ENCODE assay signal across 9 cellular contexts in the genomic region with DNA sequence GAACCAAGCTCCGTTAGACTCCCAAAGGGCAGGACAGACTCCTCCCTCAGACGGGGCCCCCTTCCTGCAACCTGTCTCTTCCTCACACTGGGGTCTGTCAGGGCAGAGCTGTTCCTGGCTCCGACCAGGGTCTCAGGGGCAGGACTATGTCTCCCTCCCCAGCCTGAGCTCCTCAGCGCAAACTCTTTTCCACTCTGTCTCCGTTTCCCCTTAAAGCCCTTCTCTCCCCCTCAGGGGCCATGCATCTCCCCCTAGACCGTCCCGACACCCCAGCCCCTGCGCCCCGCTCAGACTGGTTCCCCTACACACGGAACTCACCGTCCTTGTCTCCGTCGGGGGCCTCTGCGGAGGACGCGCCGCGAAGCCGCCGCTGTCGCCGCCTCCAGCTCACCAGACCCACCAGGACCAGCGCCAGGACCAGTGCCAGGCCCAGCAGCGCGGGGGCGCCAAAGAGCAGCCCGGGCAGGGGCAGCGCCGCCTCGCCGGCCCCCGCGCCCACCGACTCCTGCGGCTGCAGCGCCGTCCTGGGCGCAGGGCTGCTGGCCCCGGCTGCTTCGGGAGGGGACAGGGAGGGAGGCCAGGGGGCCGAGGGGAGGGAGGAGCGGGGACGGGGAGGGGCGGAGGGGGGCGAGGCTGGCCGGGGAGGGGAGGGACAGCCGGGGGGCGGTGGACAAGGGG. TPM values are rescaled to one million over a fixed set of nuclear protein-coding genes. Genes with fewer than 3 reads are reported as not detected.
DNase-seq lines count a peak whose midpoint lies in the region; ATAC-seq, FAIRE-seq and TF ChIP-seq lines count a peak whose summit lies in the region.
"Had no signal": no experiment of that assay in that cellular context is flagged by ENCODE, and none has a peak within 500 bp of the region (broad histone marks: within the 10 kb centered on the region; RNA-seq: fewer than 3 reads in every experiment).

No MANE protein-coding gene starts in this region.

- peak; percentile 75 for ATAC-seq in CD8-positive, alpha-beta T cell
- ATAC-seq in GM21423 (IDR thresholded peaks at IDR 0.05; ENCODE audit: unreplicated experiment) = peak; percentile 35
- ATAC-seq in activated CD8-positive, alpha-beta memory T cell treated with anti-CD3 and anti-CD28 coated beads, Interleukin-2, amount 10 ng/mL, durations not matched to agents 7 days and 5 days = peak; percentile 89
- ATAC-seq in esophagus mucosa = peak; percentile 67

- no peak overlapping the region for H2BK15ac ChIP-seq in neuronal stem cell (ENCODE audit: low read length)

- peak overlapping the region; percentile 96 for H4K8ac ChIP-seq in neuronal stem cell (ENCODE audit: low read depth, low read length)

- H3K9me3 Mint-ChIP-seq in CD8-positive, alpha-beta T cell = no peaks in the 10 kb centered on the region
- no peaks in the 10 kb centered on the region for H3K9me3 Mint-ChIP-seq in activated CD8-positive, alpha-beta memory T cell treated with anti-CD3 and anti-CD28 coated beads, Interleukin-2, amount 10 ng/mL, durations not matched to agents 7 days and 5 days (ENCODE audit: low read depth)
- H3K9me3 Mint-ChIP-seq in type B pancreatic cell = no peaks in the 10 kb centered on the region

- H3K4ac ChIP-seq in neuronal stem cell (ENCODE audit: low read length) = no peak overlapping the region

- H2BK12ac ChIP-seq in neuronal stem cell (ENCODE audit: low read length) = peak overlapping the region; percentile 94

- no peaks in the 10 kb centered on the region for H3K9me3 ChIP-seq in CD8-positive, alpha-beta T cell (ENCODE audit: low read length)
- no peaks in the 10 kb centered on the region for H3K9me3 ChIP-seq in neuronal stem cell (replicated peaks in 1 of 2; ENCODE audit: control insufficient read depth in 2 of 2, insufficient read depth in 1 of 2, low read depth in 1 of 2, low read length in 2 of 2)

- H3K27me3 ChIP-seq in CD8-positive, alpha-beta T cell (ENCODE audit: insufficient read depth, low read length) = no peaks in the 10 kb centered on the region
- peaks cover 0 to 32% (median 7%) of the 10 kb centered on the region in 3 experiments for H3K27me3 ChIP-seq in neuronal stem cell (ENCODE audit: control insufficient read depth in 3 of 3, insufficient read depth in 3 of 3, low read depth in 1 of 3, low read length in 3 of 3)

- H3K4me3 Mint-ChIP-seq in CD8-positive, alpha-beta T cell = peak overlapping the region; percentile 85
- H3K4me3 Mint-ChIP-seq in activated CD8-positive, alpha-beta memory T cell treated with anti-CD3 and anti-CD28 coated beads, Interleukin-2, amount 10 ng/mL, durations not matched to agents 7 days and 5 days = peak overlapping the region; percentile 57
- peak overlapping the region; percentile 72 for H3K4me3 Mint-ChIP-seq in type B pancreatic cell

- POLR2A ChIA-PET in CD8-positive, alpha-beta T cell (lab: Charles Lee) = interaction anchor here (0.6 to 5.6 kb wide), 15 partner anchors 11 to 237 kb away, joined by 3 to 71 read pairs (median 3); a partner anchor contains a TSS

- H2AFZ ChIP-seq in neuronal stem cell (ENCODE audit: low read length) = peak overlapping the region; percentile 35

- no peak for FAIRE-seq in RCC 7860 (lab: Jason Lieb, UNC)
- FAIRE-seq: TTC549 had no signal

- no peaks in the 10 kb centered on the region for H3K79me1 ChIP-seq in neuronal stem cell (ENCODE audit: low read depth, low read length)

- CTCF ChIA-PET in CD8-positive, alpha-beta T cell (lab: Charles Lee) = interaction anchor here (0.5 to 6.7 kb wide), 25 partner anchors 9 to 237 kb away, joined by 3 to 105 read pairs (median 4); a partner anchor contains a TSS
- CTCF ChIA-PET in activated CD8-positive, alpha-beta memory T cell treated with anti-CD3 and anti-CD28 coated beads, Interleukin-2, amount 10 ng/mL, durations not matched to agents 7 days and 5 days (lab: Charles Lee) = interaction anchor here (0.7 to 5.9 kb wide), 27 partner anchors 8 to 1464 kb away, joined by 3 to 52 read pairs (median 6); a partner anchor contains a TSS

- H3K27ac ChIP-seq in CD8-positive, alpha-beta T cell (ENCODE audit: low read depth, low read length) = no peak overlapping the region
- no peak overlapping the region for H3K27ac ChIP-seq in neuronal stem cell (replicated peaks; ENCODE audit: low read length)

- H3K36me3 ChIP-seq in CD8-positive, alpha-beta T cell (ENCODE audit: insufficient read depth, low read length) = no peaks in the 10 kb centered on the region
- no peaks in the 10 kb centered on the region for H3K36me3 ChIP-seq in neuronal stem cell (replicated peaks in 1 of 2; ENCODE audit: control insufficient read depth in 2 of 2, insufficient read depth in 2 of 2, low read length in 2 of 2)

- H3K23ac ChIP-seq in neuronal stem cell (ENCODE audit: low read depth, low read length, poor library complexity) = peak overlapping the region; percentile 93

- H3K27ac Mint-ChIP-seq in CD8-positive, alpha-beta T cell = peak overlapping the region; percentile 69
- H3K27ac Mint-ChIP-seq in activated CD8-positive, alpha-beta memory T cell treated with anti-CD3 and anti-CD28 coated beads, Interleukin-2, amount 10 ng/mL, durations not matched to agents 7 days and 5 days = no peak overlapping the region
- H3K27ac Mint-ChIP-seq in type B pancreatic cell = no peak overlapping the region

- DNase-seq in CD8-positive, alpha-beta T cell = peak; percentile 61 to 85 (median 77)
- DNase-seq in NCI-H2029 treated with DMSO at 0.1 percent for 48 hours (lab: John Stamatoyannopoulos, UW) = peak; percentile 23
- DNase-seq in activated CD8-positive, alpha-beta memory T cell treated with anti-CD3 and anti-CD28 coated beads, Interleukin-2, amount 10 ng/mL, durations not matched to agents 7 days and 5 days = peak; percentile 82
- no peak for DNase-seq in neuronal stem cell (ENCODE audit: low spot score)
- peak; percentile 82 for DNase-seq in type B pancreatic cell (ENCODE audit: extremely low spot score, unreplicated experiment)
- DNase-seq in RCC 7860 (ENCODE audit: low spot score) = no peak

- H3K4me2 ChIP-seq in neuronal stem cell (ENCODE audit: insufficient read depth, low read length, poor library complexity, severe bottlenecking) = peak overlapping the region; percentile 69

- H3K36me3 Mint-ChIP-seq in CD8-positive, alpha-beta T cell = no peaks in the 10 kb centered on the region
- no peaks in the 10 kb centered on the region for H3K36me3 Mint-ChIP-seq in activated CD8-positive, alpha-beta memory T cell treated with anti-CD3 and anti-CD28 coated beads, Interleukin-2, amount 10 ng/mL, durations not matched to agents 7 days and 5 days
- no peaks in the 10 kb centered on the region for H3K36me3 Mint-ChIP-seq in type B pancreatic cell

- H2AK5ac ChIP-seq in neuronal stem cell (ENCODE audit: low read depth, low read length) = peak overlapping the region; percentile 81

- peak; percentile 88 for TF ChIP-seq CTCF in CD8-positive, alpha-beta T cell (IDR thresholded peaks at IDR 0.05)
- peak; percentile 80 for TF ChIP-seq CTCF in type B pancreatic cell (conservative IDR thresholded peaks at IDR 0.05)

- no peak overlapping the region for H2BK120ac ChIP-seq in neuronal stem cell (ENCODE audit: low read depth, low read length)

- WGBS in neuronal stem cell (ENCODE audit: extremely low coverage in 2 of 2, insufficient read length in 2 of 2, insufficient replicate concordance in 1 of 2), 2 donors = no CpG with 5 or more reads among the region's 48 CpGs

- H3K4me1 ChIP-seq in CD8-positive, alpha-beta T cell (ENCODE audit: insufficient read depth, low read length) = peaks cover 18% of the 10 kb centered on the region
- H3K4me1 ChIP-seq in neuronal stem cell (ENCODE audit: control insufficient read depth in 2 of 2, insufficient read depth in 1 of 2, low read depth in 1 of 2, low read length in 2 of 2) = peaks cover 20 to 22% of the 10 kb centered on the region in 2 donors

- no peaks in the 10 kb centered on the region for H3K27me3 Mint-ChIP-seq in CD8-positive, alpha-beta T cell (ENCODE audit: low read depth)
- H3K27me3 Mint-ChIP-seq in activated CD8-positive, alpha-beta memory T cell treated with anti-CD3 and anti-CD28 coated beads, Interleukin-2, amount 10 ng/mL, durations not matched to agents 7 days and 5 days = peaks cover 16% of the 10 kb centered on the region
- H3K27me3 Mint-ChIP-seq in type B pancreatic cell = peaks cover 31% of the 10 kb centered on the region

- peak overlapping the region; percentile 82 for H2BK5ac ChIP-seq in neuronal stem cell (ENCODE audit: low read length)

- peak overlapping the region; percentile 90 for H3K9ac ChIP-seq in neuronal stem cell (ENCODE audit: low read depth, low read length, poor library complexity)

- no peak overlapping the region for H4K91ac ChIP-seq in neuronal stem cell (ENCODE audit: low read depth, low read length, poor library complexity)

- intact Hi-C loops in CD8-positive, alpha-beta T cell (cut with DNase I, micrococcal nuclease) = loop anchor here (1.0 kb wide), 3 partner anchors 14 to 31 kb away; no protein-coding TSS in a partner anchor

- H3K18ac ChIP-seq in neuronal stem cell (ENCODE audit: low read length) = peak overlapping the region; percentile 87

- peak overlapping the region; percentile 57 for H3K4me3 ChIP-seq in CD8-positive, alpha-beta T cell (ENCODE audit: low read depth, low read length)
- H3K4me3 ChIP-seq in neuronal stem cell (ENCODE audit: low read length in 2 of 2) = peak overlapping the region in 1 of 2 donors; percentile 79

- H3K4me1 Mint-ChIP-seq in CD8-positive, alpha-beta T cell (ENCODE audit: low read depth) = peaks cover 25% of the 10 kb centered on the region
- peaks cover 7% of the 10 kb centered on the region for H3K4me1 Mint-ChIP-seq in activated CD8-positive, alpha-beta memory T cell treated with anti-CD3 and anti-CD28 coated beads, Interleukin-2, amount 10 ng/mL, durations not matched to agents 7 days and 5 days
- no peaks in the 10 kb centered on the region for H3K4me1 Mint-ChIP-seq in type B pancreatic cell (ENCODE audit: unreplicated experiment)

- H3K14ac ChIP-seq in neuronal stem cell (ENCODE audit: low read length) = no peak overlapping the region

RNA-seq across cellular contexts. Expression of a gene that starts 0.7 kb away (rescaled TPM):
- total RNA-seq in CD8-positive, alpha-beta T cell = 10 to 100 TPM; 36.3 to 39.8 TPM
- total RNA-seq in activated CD8-positive, alpha-beta memory T cell treated with anti-CD3 and anti-CD28 coated beads, Interleukin-2, amount 10 ng/mL, durations not matched to agents 7 days and 5 days = 1 to 10 TPM in 1 of 2 experiments, under 1 TPM in 1; 0.89 to 3.1 TPM
- total RNA-seq in esophagus mucosa (1.00 TPM), type B pancreatic cell (ENCODE audit: low replicate concordance) (0.79 and 3.4 TPM in 2 replicates)
- 1.6 TPM for polyA plus RNA-seq in neuronal stem cell (2013, experiment 1 of 2)
- polyA plus RNA-seq in neuronal stem cell (2013, experiment 2 of 2) = 1.8 TPM

RNA-seq across cellular contexts. Expression of a gene that starts 11.0 kb away (rescaled TPM):
- 1 to 10 TPM in 1 of 2 experiments, under 1 TPM in 1; 0.72 to 1.5 TPM for total RNA-seq in CD8-positive, alpha-beta T cell
- total RNA-seq in activated CD8-positive, alpha-beta memory T cell treated with anti-CD3 and anti-CD28 coated beads, Interleukin-2, amount 10 ng/mL, durations not matched to agents 7 days and 5 days = under 1 TPM; 0.30 to 0.70 TPM
- 0.16 TPM for total RNA-seq in esophagus mucosa
- 0.07 TPM for polyA plus RNA-seq in neuronal stem cell (2013, experiment 1 of 2)
- 0.14 TPM for polyA plus RNA-seq in neuronal stem cell (2013, experiment 2 of 2)
- total RNA-seq in type B pancreatic cell (ENCODE audit: low replicate concordance) = 0.22 and 0.45 TPM in 2 replicates

RNA-seq across cellular contexts. Expression of a gene that starts 21.0 kb away (rescaled TPM):
- 10 to 100 TPM in 1 of 2 experiments, 1 to 10 TPM in 1; 9.4 to 10.9 TPM for total RNA-seq in CD8-positive, alpha-beta T cell
- total RNA-seq in activated CD8-positive, alpha-beta memory T cell treated with anti-CD3 and anti-CD28 coated beads, Interleukin-2, amount 10 ng/mL, durations not matched to agents 7 days and 5 days = 10 to 100 TPM; 74.0 to 95.8 TPM
- total RNA-seq in esophagus mucosa = 10.6 TPM
- polyA plus RNA-seq in neuronal stem cell (2013, experiment 1 of 2) = 31.3 TPM
- 32.8 TPM for polyA plus RNA-seq in neuronal stem cell (2013, experiment 2 of 2)
- 12.2 and 29.4 TPM in 2 replicates for total RNA-seq in type B pancreatic cell (ENCODE audit: low replicate concordance)

RNA-seq across cellular contexts. Expression of a gene that starts 43.3 kb away (rescaled TPM):
- under 1 TPM in 1 of 2 experiments, not detected in 1; 0.11 TPM for total RNA-seq in CD8-positive, alpha-beta T cell
- total RNA-seq in activated CD8-positive, alpha-beta memory T cell treated with anti-CD3 and anti-CD28 coated beads, Interleukin-2, amount 10 ng/mL, durations not matched to agents 7 days and 5 days = 1 to 10 TPM; 1.2 TPM
- total RNA-seq in esophagus mucosa = 0.24 TPM
- polyA plus RNA-seq in neuronal stem cell (2013, experiment 1 of 2) = 42.3 TPM
- 42.6 TPM for polyA plus RNA-seq in neuronal stem cell (2013, experiment 2 of 2)
- total RNA-seq in type B pancreatic cell (ENCODE audit: low replicate concordance) = 3.7 and 16.3 TPM in 2 replicates

Comparison
In these comparisons a context has a peak if more than half of its experiments do, and no peak if none do; other contexts are left out.
1. ATAC-seq: peak in every context shown above with its lines; median percentile 89 in activated CD8-positive, alpha-beta memory T cell treated with anti-CD3 and anti-CD28 coated beads, Interleukin-2, amount 10 ng/mL, durations not matched to agents 7 days and 5 days; 75 in CD8-positive, alpha-beta T cell; 67 in esophagus mucosa; 35 in GM21423.
2. DNase-seq: peak in CD8-positive, alpha-beta T cell (7 of 7), NCI-H2029 treated with DMSO at 0.1 percent for 48 hours (single experiment), activated CD8-positive, alpha-beta memory T cell treated with anti-CD3 and anti-CD28 coated beads, Interleukin-2, amount 10 ng/mL, durations not matched to agents 7 days and 5 days (single experiment) and type B pancreatic cell (single experiment); none in neuronal stem cell (single experiment) and RCC 7860 (single experiment).
3. Peak in every context shown above with its lines, with median percentiles within 50 percentile points of each other: H3K4me3 Mint-ChIP-seq.